Comparison of ENCODE assay signal across 1 cellular context in the genomic region with DNA sequence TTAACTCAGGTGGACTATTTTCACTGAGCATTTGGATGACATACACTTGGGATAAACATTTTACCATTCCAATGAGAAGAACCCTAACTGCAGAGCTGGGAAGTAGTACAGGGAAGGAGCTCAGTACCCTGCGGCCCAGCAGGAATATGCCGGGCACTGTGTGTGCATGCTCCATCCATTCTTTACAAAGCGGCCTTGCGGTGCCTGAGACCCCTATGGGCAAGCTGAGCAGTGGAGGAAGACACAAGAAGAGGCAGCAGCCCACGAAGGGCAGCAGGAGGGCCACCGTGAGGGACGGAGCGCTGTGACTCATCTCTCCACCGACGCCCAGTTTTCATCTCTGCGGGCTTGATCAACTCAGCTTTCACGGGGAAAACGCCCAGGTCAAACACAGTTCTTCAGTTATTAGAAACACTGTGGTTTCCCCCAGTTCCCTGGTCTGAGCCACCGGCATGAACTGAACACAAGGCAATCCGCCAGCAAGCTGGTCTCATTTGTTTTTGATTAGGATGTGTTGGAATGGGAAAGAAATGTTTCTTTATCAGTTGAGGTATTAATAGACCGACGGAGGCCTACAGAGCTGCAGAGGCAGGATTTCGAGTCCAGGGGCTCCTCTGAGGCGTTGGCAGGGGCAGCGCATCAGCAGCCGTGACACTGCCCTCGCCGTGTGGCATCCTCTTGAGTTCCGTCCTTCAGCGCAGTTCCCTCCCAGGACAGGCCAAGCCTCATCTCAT.
TF ChIP-seq lines count a peak whose summit lies in the region.

No MANE protein-coding gene starts in this region.

TF ChIP-seq in IMR-90, 13 proteins besides CTCF, POLR2A, EP300 and RAD21:
- TF ChIP-seq MAZ (IDR thresholded peaks at IDR 0.05; ENCODE audit: borderline replicate concordance, low read depth, low read length) (no peak), RCOR1 (IDR thresholded peaks at IDR 0.05; ENCODE audit: insufficient replicate concordance, low read length) (no peak), FOS (IDR thresholded peaks at IDR 0.05; ENCODE audit: low read depth, low read length) (no peak), SMC3 (IDR thresholded peaks at IDR 0.05; ENCODE audit: low read depth, low read length) (no peak), MXI1 (IDR thresholded peaks at IDR 0.05; ENCODE audit: borderline replicate concordance, low read depth, low read length) (no peak), RFX5 (IDR thresholded peaks at IDR 0.05; ENCODE audit: low read depth, low read length) (no peak), CEBPB (IDR thresholded peaks at IDR 0.05; ENCODE audit: low read depth, low read length) (no peak), NFE2L2 (IDR thresholded peaks at IDR 0.05; ENCODE audit: low read depth, low read length) (no peak)
- TF ChIP-seq, protein P1, sequence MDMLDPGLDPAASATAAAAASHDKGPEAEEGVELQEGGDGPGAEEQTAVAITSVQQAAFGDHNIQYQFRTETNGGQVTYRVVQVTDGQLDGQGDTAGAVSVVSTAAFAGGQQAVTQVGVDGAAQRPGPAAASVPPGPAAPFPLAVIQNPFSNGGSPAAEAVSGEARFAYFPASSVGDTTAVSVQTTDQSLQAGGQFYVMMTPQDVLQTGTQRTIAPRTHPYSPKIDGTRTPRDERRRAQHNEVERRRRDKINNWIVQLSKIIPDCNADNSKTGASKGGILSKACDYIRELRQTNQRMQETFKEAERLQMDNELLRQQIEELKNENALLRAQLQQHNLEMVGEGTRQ (IDR thresholded peaks at IDR 0.05; ENCODE audit: low read depth, low read length): no peak
TF ChIP-seq in IMR-90: peak in this region for 0.
